ENCODE assay signal across 1 cellular context in the genomic region with DNA sequence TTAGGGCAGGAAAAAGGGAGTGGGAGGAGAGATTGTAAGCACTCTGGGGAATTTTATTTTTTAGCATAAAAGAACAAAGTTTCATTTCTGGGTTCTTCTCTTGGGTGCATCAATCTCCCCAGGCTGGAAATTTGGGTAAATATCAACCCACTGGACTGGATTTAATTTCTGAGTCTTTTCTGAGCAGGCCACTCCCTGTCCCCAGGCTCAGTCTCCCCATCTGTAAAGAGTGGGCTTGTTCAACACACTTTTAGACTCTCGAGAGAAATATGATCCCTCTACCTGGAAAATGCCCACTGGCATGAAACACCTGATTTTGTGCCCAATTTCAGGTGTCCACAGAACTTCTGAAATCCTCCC.
TF ChIP-seq lines count a peak whose summit lies in the region.

No MANE protein-coding gene starts in this region.

TF ChIP-seq in H1, 55 proteins besides CTCF, POLR2A, EP300 and RAD21:
- TF ChIP-seq ATF2 (IDR thresholded peaks at IDR 0.05; ENCODE audit: low read length) (no peak), SAP30 (IDR thresholded peaks at IDR 0.05; ENCODE audit: insufficient read depth, insufficient replicate concordance, low read length) (no peak), MAFK (IDR thresholded peaks at IDR 0.05; ENCODE audit: low read depth, low read length) (no peak), SIRT6 (IDR thresholded peaks at IDR 0.05; ENCODE audit: low read length) (no peak), BCL11A (IDR thresholded peaks at IDR 0.05; ENCODE audit: low read depth in 2 of 2, low read length in 2 of 2) (no peak), SIN3A (conservative IDR thresholded peaks at IDR 0.05 in 1 of 2, IDR thresholded peaks at IDR 0.05 in 1 of 2; ENCODE audit: low read depth in 1 of 2, low read length in 2 of 2) (no peak), TAF1 (IDR thresholded peaks at IDR 0.05; ENCODE audit: low read depth, low read length) (no peak), GTF2F1 (IDR thresholded peaks at IDR 0.05; ENCODE audit: borderline replicate concordance, low read depth, low read length) (no peak), NRF1 (IDR thresholded peaks at IDR 0.05; ENCODE audit: low read depth, low read length) (no peak)
